ENCODE assay signal across 8 cellular contexts in genomic region chr11:62727833-62728721, GRCh38. TPM values are rescaled to one million over a fixed set of nuclear protein-coding genes. Genes with fewer than 3 reads are reported as not detected.
A peak's percentile ranks its signal among the peaks of the same experiment; 100 is the strongest.
DNase-seq lines count a peak whose midpoint lies in the region; ATAC-seq and TF ChIP-seq lines count a peak whose summit lies in the region.

A gene with protein sequence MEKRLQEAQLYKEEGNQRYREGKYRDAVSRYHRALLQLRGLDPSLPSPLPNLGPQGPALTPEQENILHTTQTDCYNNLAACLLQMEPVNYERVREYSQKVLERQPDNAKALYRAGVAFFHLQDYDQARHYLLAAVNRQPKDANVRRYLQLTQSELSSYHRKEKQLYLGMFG (plus strand): TSS chr11:62728486. CDS start chr11:62728849, 363 bp downstream.

- CTCF ChIA-PET in activated CD4-positive, alpha-beta T cell treated with anti-CD3 and anti-CD28 coated beads for 36 hours (lab: Charles Lee) = interaction anchor here (0.6 to 1.6 kb wide), 17 partner anchors 9 to 1146 kb away, joined by 3 to 10 read pairs (median 4); partner anchors contain the start of genes POLR2G, TUT1 and ZBTB3

- intact Hi-C loops in activated CD4-positive, alpha-beta T cell treated with anti-CD3 and anti-CD28 coated beads for 36 hours (cut with DNase I, micrococcal nuclease) = loop anchor here (1.0 to 5.0 kb wide), 24 partner anchors 19 to 1589 kb away; partner anchors contain the start of genes POLR2G (in 2 of the 2), TMEM179B (in 2 of the 2), UQCC3 (in 2 of the 2) and ZBTB3 (in 2 of the 2)

- peak within 1 kb of the TSS; percentile 80 for H3K4me3 ChIP-seq in choroid plexus epithelial cell (ENCODE audit: low read depth, low read length)

- ATAC-seq in HG03442 (IDR thresholded peaks at IDR 0.05; ENCODE audit: unreplicated experiment) = peak; percentile 41
- ATAC-seq in activated CD4-positive, alpha-beta T cell treated with anti-CD3 and anti-CD28 coated beads for 36 hours = peak; percentile 67

- H3K36me3 Mint-ChIP-seq in activated CD4-positive, alpha-beta T cell treated with anti-CD3 and anti-CD28 coated beads for 36 hours (ENCODE audit: low read depth) = peaks cover 51% of the 10 kb centered on the region

- H3K4me1 Mint-ChIP-seq in activated CD4-positive, alpha-beta T cell treated with anti-CD3 and anti-CD28 coated beads for 36 hours = peaks cover 38% of the 10 kb centered on the region

- TF ChIP-seq CTCF in choroid plexus epithelial cell (conservative IDR thresholded peaks at IDR 0.05; ENCODE audit: low read depth, low read length) = no peak

- H3K27me3 Mint-ChIP-seq in activated CD4-positive, alpha-beta T cell treated with anti-CD3 and anti-CD28 coated beads for 36 hours = no peaks in the 10 kb centered on the region

- H3K4me3 Mint-ChIP-seq in activated CD4-positive, alpha-beta T cell treated with anti-CD3 and anti-CD28 coated beads for 36 hours = peak within 1 kb of the TSS; percentile 87

- POLR2A ChIA-PET in activated CD4-positive, alpha-beta T cell treated with anti-CD3 and anti-CD28 coated beads for 36 hours (lab: Charles Lee) = interaction anchor here (0.6 to 3.7 kb wide), 29 partner anchors 9 to 1394 kb away, joined by 3 to 69 read pairs (median 4); partner anchors contain the start of genes C11orf98, CSKMT, CYB561A3 and EEF1G

- peak; percentile 93 to 95 for DNase-seq in AML-193 (lab: John Stamatoyannopoulos, UW)
- DNase-seq in GM19238 (ENCODE audit: insufficient read length, low spot score) = peak; percentile 55
- DNase-seq in NCI-H524 (lab: John Stamatoyannopoulos, UW) = peak; percentile 95 to 97
- DNase-seq in activated CD4-positive, alpha-beta T cell treated with anti-CD3 and anti-CD28 coated beads for 36 hours = peak; percentile 90
- DNase-seq in choroid plexus epithelial cell (ENCODE audit: low read depth) = peak; percentile 99
- DNase-seq in kidney glomerular epithelial cell (lab: John Stamatoyannopoulos, UW) = peak; percentile 92
- DNase-seq in stimulated activated CD4-positive, alpha-beta T cell treated with anti-CD3 and anti-CD28 coated beads, Interleukin-1b, Interleukin-23, amount 100 ng/mL, for 1 hour (ENCODE audit: low read depth in 2 of 2) = peak; percentile 60 to 61

- peak within 1 kb of the TSS; percentile 97 for H3K27ac Mint-ChIP-seq in activated CD4-positive, alpha-beta T cell treated with anti-CD3 and anti-CD28 coated beads for 36 hours

- no peaks in the 10 kb centered on the region for H3K9me3 Mint-ChIP-seq in activated CD4-positive, alpha-beta T cell treated with anti-CD3 and anti-CD28 coated beads for 36 hours (ENCODE audit: low read depth)

RNA-seq across cellular contexts. Expression of the gene that starts here (rescaled TPM):
- total RNA-seq in activated CD4-positive, alpha-beta T cell treated with anti-CD3 and anti-CD28 coated beads for 36 hours = 10 to 100 TPM; 40.8 to 54.1 TPM

Comparison
In these comparisons a context has a peak if more than half of its experiments do, and no peak if none do; other contexts are left out.
1. Peak in every context shown above with its lines: DNase-seq, ATAC-seq and H3K4me3 ChIP-seq.